ENCODE assay signal across 15 cellular contexts in genomic region chr18:79960921-79961526, GRCh38. TPM values are rescaled to one million over a fixed set of nuclear protein-coding genes. Genes with fewer than 3 reads are reported as not detected.
DNase-seq lines count a peak whose midpoint lies in the region; ATAC-seq and TF ChIP-seq lines count a peak whose summit lies in the region.
"Had no signal": no experiment of that assay in that cellular context is flagged by ENCODE, and none has a peak within 500 bp of the region (broad histone marks: within the 10 kb centered on the region; RNA-seq: fewer than 3 reads in every experiment).

No MANE protein-coding gene starts in this region.

- no peak for TF ChIP-seq POLR2A in suprapubic skin (IDR thresholded peaks at IDR 0.05)
- no peak for TF ChIP-seq POLR2A in GM18505 (IDR thresholded peaks at IDR 0.05; ENCODE audit: borderline replicate concordance, extremely low read depth, insufficient read depth, insufficient read length)

- TF ChIP-seq CTCF in glutamatergic neuron (IDR thresholded peaks at IDR 0.05; ENCODE audit: partially characterized antibody, unreplicated experiment) (no peak), suprapubic skin (IDR thresholded peaks at IDR 0.05) (no peak), foreskin fibroblast (IDR thresholded peaks at IDR 0.05; ENCODE audit: low read depth, low read length) (no peak)

- H3K9me3 Mint-ChIP-seq in activated T-cell treated with anti-CD3 and anti-CD28 coated beads, Interleukin-2, amount 50 U/mL, for 4 hours, result no peaks in the 10 kb centered on the region
- H3K9me3 Mint-ChIP-seq in T-cell (no peaks in the 10 kb centered on the region), glutamatergic neuron (ENCODE audit: unreplicated experiment) (peaks cover 3% of the 10 kb centered on the region)
- H3K9me3 Mint-ChIP-seq: stimulated activated naive B cell treated with anti-CD40 and anti-IgM and Interleukin-4, amounts not matched to agents 10 μg/mL and 1 μg/mL and 100 μg/mL, for 72 hours had no signal

- ATAC-seq in activated T-cell treated with anti-CD3 and anti-CD28 coated beads, Interleukin-2, amount 50 U/mL, for 4 hours, result no peak
- ATAC-seq in T-cell (replicated peaks in 1 of 4), result no peak
- no peak for ATAC-seq in HG02884 (IDR thresholded peaks at IDR 0.05; ENCODE audit: unreplicated experiment)
- no peak for ATAC-seq in GM18505 (IDR thresholded peaks at IDR 0.05; ENCODE audit: unreplicated experiment)
- ATAC-seq: A549; activated CD4-positive, CD25-positive, alpha-beta regulatory T cell treated with anti-CD3 and anti-CD28 coated beads, Interleukin-2, amount 50 U/mL, for 24 hours; stimulated activated naive B cell treated with anti-CD40 and anti-IgM and Interleukin-4, amounts not matched to agents 10 μg/mL and 1 μg/mL and 100 μg/mL, for 72 hours had no signal

- H3K27me3 Mint-ChIP-seq in activated T-cell treated with anti-CD3 and anti-CD28 coated beads, Interleukin-2, amount 50 U/mL, for 4 hours (ENCODE audit: low read depth), result peaks cover 4% of the 10 kb centered on the region
- no peaks in the 10 kb centered on the region for H3K27me3 Mint-ChIP-seq in T-cell
- H3K27me3 Mint-ChIP-seq in glutamatergic neuron (ENCODE audit: unreplicated experiment), result peaks cover 9% of the 10 kb centered on the region

- CTCF ChIA-PET in T-cell (lab: Charles Lee), result interaction anchor here in 1 of 2 donors (0.5 kb wide), 1 partner anchor 145 kb away, joined by 6 read pairs; no protein-coding TSS in a partner anchor

- DNase-seq in activated T-cell treated with anti-CD3 and anti-CD28 coated beads, Interleukin-2, amount 50 U/mL, for 4 hours, result no peak
- DNase-seq in activated T-cell treated with anti-CD3 and anti-CD28 coated beads, Interleukin-2, amount 50 U/mL, for 1 hour, result no peak
- DNase-seq in T-cell (no peak), glutamatergic neuron (no peak), suprapubic skin (ENCODE audit: low spot score in 2 of 2) (no peak), foreskin fibroblast (no peak)
- DNase-seq: activated naive CD4-positive, alpha-beta T cell; midbrain; stimulated activated naive B cell treated with anti-CD40 and anti-IgM and Interleukin-4, amounts not matched to agents 10 μg/mL and 1 μg/mL and 100 μg/mL, for 72 hours had no signal

- POLR2A ChIA-PET in T-cell (lab: Charles Lee), result no interaction called here

- H3K9me3 ChIP-seq in suprapubic skin, result no peaks in the 10 kb centered on the region
- H3K9me3 ChIP-seq: A549 had no signal

- H3K4me3 ChIP-seq in suprapubic skin (no peak overlapping the region), foreskin fibroblast (ENCODE audit: low read depth in 1 of 2, low read length in 2 of 2) (no peak overlapping the region)
- H3K4me3 ChIP-seq: A549 had no signal

- no peak for TF ChIP-seq EP300 in suprapubic skin (IDR thresholded peaks at IDR 0.05)

- H3K27ac Mint-ChIP-seq in T-cell, result peak overlapping the region in 1 of 2 donors; percentile 95
- no peak overlapping the region for H3K27ac Mint-ChIP-seq in glutamatergic neuron (ENCODE audit: unreplicated experiment)

- peak overlapping the region; percentile 70 for H3K27ac ChIP-seq in suprapubic skin
- H3K27ac ChIP-seq: A549, C4-2B, parathyroid adenoma had no signal

- H3K4me3 Mint-ChIP-seq in activated T-cell treated with anti-CD3 and anti-CD28 coated beads, Interleukin-2, amount 50 U/mL, for 4 hours, result peak overlapping the region; percentile 54
- H3K4me3 Mint-ChIP-seq in T-cell (peak overlapping the region in 2 of 3 donors; percentile 10 to 74), glutamatergic neuron (ENCODE audit: unreplicated experiment) (peak overlapping the region; percentile 30)
- H3K4me3 Mint-ChIP-seq: stimulated activated naive B cell treated with anti-CD40 and anti-IgM and Interleukin-4, amounts not matched to agents 10 μg/mL and 1 μg/mL and 100 μg/mL, for 72 hours had no signal

- H3K4me1 Mint-ChIP-seq in activated T-cell treated with anti-CD3 and anti-CD28 coated beads, Interleukin-2, amount 50 U/mL, for 4 hours (ENCODE audit: low read depth), result peaks cover 39% of the 10 kb centered on the region
- peaks cover 27 to 40% (median 39%) of the 10 kb centered on the region in 3 donors for H3K4me1 Mint-ChIP-seq in T-cell
- peaks cover 9% of the 10 kb centered on the region for H3K4me1 Mint-ChIP-seq in glutamatergic neuron (ENCODE audit: low read depth, unreplicated experiment)

- H3K27me3 ChIP-seq in suprapubic skin, result no peaks in the 10 kb centered on the region

- H3K36me3 ChIP-seq in suprapubic skin, result no peaks in the 10 kb centered on the region

- 90% methylated on average over 16 of the region's 16 CpGs for WGBS in suprapubic skin

- peaks cover 49% of the 10 kb centered on the region for H3K4me1 ChIP-seq in suprapubic skin

- H3K36me3 Mint-ChIP-seq in activated T-cell treated with anti-CD3 and anti-CD28 coated beads, Interleukin-2, amount 50 U/mL, for 4 hours (ENCODE audit: insufficient read depth), result no peaks in the 10 kb centered on the region
- H3K36me3 Mint-ChIP-seq in T-cell (no peaks in the 10 kb centered on the region), glutamatergic neuron (ENCODE audit: unreplicated experiment) (peaks cover 3% of the 10 kb centered on the region)

RNA-seq across cellular contexts. Expression of gene HSBP1L1, which starts 3.4 kb away (rescaled TPM):
- 1 to 10 TPM; 1.5 to 4.8 (median 2.2) TPM for total RNA-seq in activated T-cell treated with anti-CD3 and anti-CD28 coated beads, Interleukin-2, amount 50 U/mL, for 4 hours
- total RNA-seq in T-cell (10 to 100 TPM; 17.3 to 26.6 (median 20.6) TPM), glutamatergic neuron (ENCODE audit: unreplicated experiment) (not detected), suprapubic skin (10 to 100 TPM; 25.0 to 45.7 (median 41.5) TPM)

RNA-seq across cellular contexts. Expression of gene SLC66A2, which starts 9.6 kb away (rescaled TPM):
- total RNA-seq in activated T-cell treated with anti-CD3 and anti-CD28 coated beads, Interleukin-2, amount 50 U/mL, for 4 hours, result 10 to 100 TPM; 33.7 to 38.7 (median 34.8) TPM
- total RNA-seq in T-cell (10 to 100 TPM; 28.4 to 66.5 (median 37.6) TPM), glutamatergic neuron (ENCODE audit: unreplicated experiment) (56.6 TPM), suprapubic skin (10 to 100 TPM; 53.4 to 84.7 (median 79.3) TPM)

RNA-seq across cellular contexts. Expression of gene TXNL4A, which starts 27.3 kb away (rescaled TPM):
- total RNA-seq in activated T-cell treated with anti-CD3 and anti-CD28 coated beads, Interleukin-2, amount 50 U/mL, for 4 hours, result 100 to 1,000 TPM; 211 to 261 (median 247) TPM
- total RNA-seq in T-cell, result 10 to 100 TPM; 61.2 to 77.8 (median 72.7) TPM
- total RNA-seq in glutamatergic neuron (ENCODE audit: unreplicated experiment), result 104 TPM
- total RNA-seq in suprapubic skin, result 10 to 100 TPM; 20.6 to 35.0 (median 24.6) TPM
